ENCODE assay signal across 10 cellular contexts in genomic region chr11:636511-637332, GRCh38. TPM values are rescaled to one million over a fixed set of nuclear protein-coding genes. Genes with fewer than 3 reads are reported as not detected.
DNase-seq lines count a peak whose midpoint lies in the region; ATAC-seq and TF ChIP-seq lines count a peak whose summit lies in the region.
"Had no signal": no experiment of that assay in that cellular context is flagged by ENCODE, and none has a peak within 500 bp of the region (broad histone marks: within the 10 kb centered on the region; RNA-seq: fewer than 3 reads in every experiment).

DRD4 (plus strand) TSS chr11:637269; CDS start chr11:637305, 36 bp downstream.

- no peak within 1 kb of the TSS for H3K27ac Mint-ChIP-seq in T-helper 2 cell treated with Interferon-gamma antibody and Interleukin-4, amounts not matched to agents 5 μg/mL and 100 μg/mL, for 36 hours
- no peak within 1 kb of the TSS for H3K27ac Mint-ChIP-seq in neural crest cell (ENCODE audit: unreplicated experiment)

- no peak for TF ChIP-seq POLR2A in erythroblast (IDR thresholded peaks at IDR 0.05; ENCODE audit: low read length)

- no peak for TF ChIP-seq CTCF in foreskin fibroblast (IDR thresholded peaks at IDR 0.05; ENCODE audit: low read depth, low read length)
- no peak for TF ChIP-seq CTCF in neural crest cell (conservative IDR thresholded peaks at IDR 0.05)
- TF ChIP-seq CTCF in GM13976 (IDR thresholded peaks at IDR 0.05; ENCODE audit: borderline replicate concordance, control extremely low read depth, extremely low read depth, insufficient read depth, missing control alignments), result no peak

- H3K9me3 Mint-ChIP-seq in T-helper 2 cell treated with Interferon-gamma antibody and Interleukin-4, amounts not matched to agents 5 μg/mL and 100 μg/mL, for 36 hours, result no peaks in the 10 kb centered on the region
- no peaks in the 10 kb centered on the region for H3K9me3 Mint-ChIP-seq in neural crest cell

- H3K4me3 ChIP-seq in foreskin fibroblast (ENCODE audit: low read depth in 1 of 2, low read length in 2 of 2), result peak within 1 kb of the TSS in 1 of 2 donors; percentile 8

- H3K36me3 Mint-ChIP-seq in T-helper 2 cell treated with Interferon-gamma antibody and Interleukin-4, amounts not matched to agents 5 μg/mL and 100 μg/mL, for 36 hours (ENCODE audit: low read depth), result peaks cover 2% of the 10 kb centered on the region
- H3K36me3 Mint-ChIP-seq in neural crest cell (ENCODE audit: low read depth), result no peaks in the 10 kb centered on the region

- H3K4me3 Mint-ChIP-seq in T-helper 2 cell treated with Interferon-gamma antibody and Interleukin-4, amounts not matched to agents 5 μg/mL and 100 μg/mL, for 36 hours, result peak within 1 kb of the TSS; percentile 46
- H3K4me3 Mint-ChIP-seq in neural crest cell, result peak within 1 kb of the TSS; percentile 66

- H3K4me1 Mint-ChIP-seq in T-helper 2 cell treated with Interferon-gamma antibody and Interleukin-4, amounts not matched to agents 5 μg/mL and 100 μg/mL, for 36 hours (ENCODE audit: low read depth), result no peaks in the 10 kb centered on the region
- peaks cover 16% of the 10 kb centered on the region for H3K4me1 Mint-ChIP-seq in neural crest cell

- ATAC-seq in GM18858 (IDR thresholded peaks at IDR 0.05; ENCODE audit: unreplicated experiment) (no peak), GM21529 (IDR thresholded peaks at IDR 0.05; ENCODE audit: unreplicated experiment) (no peak)

- in situ Hi-C loops in GM13976 (cut with MboI; ENCODE audit: low sequenced_read_pairs, unreplicated experiment), result no loop called here

- DNase-seq in AG20443 (ENCODE audit: low spot score) (peak; percentile 84), foreskin fibroblast (peak; percentile 35 to 71), neural crest cell (ENCODE audit: low read depth, low spot score) (no peak), erythroblast (lab: John Stamatoyannopoulos, UW) (no peak), GM13976 (ENCODE audit: low spot score) (no peak)
- DNase-seq in T-helper 2 cell treated with Interferon-gamma antibody and Interleukin-4, amounts not matched to agents 5 μg/mL and 100 μg/mL, for 36 hours (ENCODE audit: low spot score), result no peak
- DNase-seq: brain microvascular endothelial cell, SW 1271 had no signal

- H3K27me3 Mint-ChIP-seq in T-helper 2 cell treated with Interferon-gamma antibody and Interleukin-4, amounts not matched to agents 5 μg/mL and 100 μg/mL, for 36 hours (ENCODE audit: low read depth), result peaks cover 35% of the 10 kb centered on the region
- peaks cover 69% of the 10 kb centered on the region for H3K27me3 Mint-ChIP-seq in neural crest cell (ENCODE audit: low read depth)

RNA-seq across cellular contexts. Expression of gene DRD4, which starts in this region (rescaled TPM):
- 0.30 and 0.63 TPM in 2 replicates for total RNA-seq in neural crest cell

Comparison
In these comparisons a context has a peak if more than half of its experiments do, and no peak if none do; other contexts are left out.
1. DNase-seq: peak in AG20443 (single experiment) and foreskin fibroblast (2 of 2); none in T-helper 2 cell treated with Interferon-gamma antibody and Interleukin-4, amounts not matched to agents 5 μg/mL and 100 μg/mL, for 36 hours (single experiment), neural crest cell (single experiment), erythroblast (0 of 2) and GM13976 (single experiment).